ENCODE assay signal across 8 cellular contexts in genomic region chr5:126544087-126544740, GRCh38. TPM values are rescaled to one million over a fixed set of nuclear protein-coding genes. Genes with fewer than 3 reads are reported as not detected.
DNase-seq lines count a peak whose midpoint lies in the region; TF ChIP-seq lines count a peak whose summit lies in the region.

No MANE protein-coding gene starts in this region.

- POLR2A ChIA-PET in A673 (lab: Charles Lee; ENCODE audit: low non-redundant PET) = no interaction called here

- no peak overlapping the region for H3K4me3 ChIP-seq in A673 (ENCODE audit: low read depth, low read length, poor library complexity, severe bottlenecking)
- H3K4me3 ChIP-seq in GM06990 (replicated peaks; ENCODE audit: low read depth, low read length) = no peak overlapping the region
- H3K4me3 ChIP-seq in H7 (ENCODE audit: insufficient read depth, low read depth, low read length) = no peak overlapping the region
- no peak overlapping the region for H3K4me3 ChIP-seq in LNCaP clone FGC (ENCODE audit: low read depth, low read length)

- H3K27ac ChIP-seq in A673 (ENCODE audit: low read depth, low read length, poor library complexity, severe bottlenecking) = no peak overlapping the region

- no peaks in the 10 kb centered on the region for H3K4me1 ChIP-seq in A673 (ENCODE audit: insufficient read depth, low read length, poor library complexity, severe bottlenecking)

- DNase-seq in A673 (ENCODE audit: low spot score) (peak; percentile 68), GM06990 (ENCODE audit: extremely low read depth, insufficient read length) (no peak), H7 (peak; percentile 30), LNCaP clone FGC (ENCODE audit: low read depth) (peak; percentile 40), fibroblast of gingiva (ENCODE audit: low read depth) (peak; percentile 22), NCI-H526 treated with DMSO at 0.1 percent for 48 hours (lab: John Stamatoyannopoulos, UW) (no peak)
- DNase-seq in activated CD4-positive, alpha-beta T cell treated with anti-CD3 and anti-CD28 coated beads for 48 hours = peak; percentile 54
- DNase-seq in stimulated activated CD4-positive, alpha-beta T cell treated with anti-CD3 and anti-CD28 coated beads, Interleukin-4, amount 100 ng/mL, for 48 hours (ENCODE audit: low read depth in 2 of 2) = peak; percentile 3 to 9

- H3K27me3 ChIP-seq in A673 (replicated peaks; ENCODE audit: insufficient read depth, low read depth, low read length, poor library complexity) = no peaks in the 10 kb centered on the region
- H3K27me3 ChIP-seq in GM06990 (replicated peaks; ENCODE audit: control insufficient read depth, insufficient read depth, low read length) = no peaks in the 10 kb centered on the region
- no peaks in the 10 kb centered on the region for H3K27me3 ChIP-seq in H7 (ENCODE audit: control insufficient read depth, insufficient read depth, low read length)

- intact Hi-C loops in A673 (cut with micrococcal nuclease; ENCODE audit: unreplicated experiment) = loop anchor here (5.0 kb wide), 1 partner anchor 53 kb away; the partner anchor contains the start of gene ALDH7A1

- no peaks in the 10 kb centered on the region for H3K9me3 ChIP-seq in A673 (ENCODE audit: low read depth, low read length, poor library complexity, severe bottlenecking)

- BruUV-seq in A673 (replicated peaks; lab: Mats Ljungman, UMichigan) = no TSS peak

- peaks cover 22% of the 10 kb centered on the region for H3K36me3 ChIP-seq in A673 (ENCODE audit: insufficient read depth, low read length, poor library complexity, severe bottlenecking)
- no peaks in the 10 kb centered on the region for H3K36me3 ChIP-seq in GM06990 (ENCODE audit: control insufficient read depth, insufficient read depth, low read length)
- peaks cover 20% of the 10 kb centered on the region for H3K36me3 ChIP-seq in H7 (replicated peaks; ENCODE audit: control insufficient read depth, insufficient read depth, low read length)

- CTCF ChIA-PET in A673 (lab: Charles Lee) = interaction anchor here (0.5 to 1.4 kb wide), 3 partner anchors 22 to 202 kb away, joined by 3 to 4 read pairs (median 4); partner anchors contain the start of gene ALDH7A1

- TF ChIP-seq CTCF in A673 (conservative IDR thresholded peaks at IDR 0.05; ENCODE audit: low read depth, low read length) (peak; percentile 71), GM06990 (IDR thresholded peaks at IDR 0.05; ENCODE audit: insufficient read depth, low read length, poor library complexity, severe bottlenecking) (peak; percentile 84), LNCaP clone FGC (IDR thresholded peaks at IDR 0.05; ENCODE audit: control insufficient read depth, extremely low read depth, insufficient read depth) (peak; percentile 75)

RNA-seq across cellular contexts. Expression of gene ALDH7A1, which starts 50.8 kb away (rescaled TPM):
- 95.2 and 112 TPM in 2 replicates for total RNA-seq in A673 (2021)
- total RNA-seq in H7 (2014; rRNA removed; shearing (Covaris generic)) = 60.6 and 64.3 TPM in 2 replicates

RNA-seq across cellular contexts. Expression of gene PHAX, which starts 56.5 kb away (rescaled TPM):
- 71.3 and 73.1 TPM in 2 replicates for total RNA-seq in A673 (2021)
- 26.2 and 43.1 TPM in 2 replicates for total RNA-seq in H7 (2014; rRNA removed; shearing (Covaris generic))

Comparison
In these comparisons a context has a peak if more than half of its experiments do, and no peak if none do; other contexts are left out.
1. DNase-seq: peak in A673 (single experiment), H7 (single experiment), LNCaP clone FGC (single experiment), activated CD4-positive, alpha-beta T cell treated with anti-CD3 and anti-CD28 coated beads for 48 hours (single experiment), fibroblast of gingiva (single experiment) and stimulated activated CD4-positive, alpha-beta T cell treated with anti-CD3 and anti-CD28 coated beads, Interleukin-4, amount 100 ng/mL, for 48 hours (2 of 2); none in GM06990 (single experiment) and NCI-H526 treated with DMSO at 0.1 percent for 48 hours (single experiment).
2. Peak in every context shown above with its lines, with median percentiles within 50 percentile points of each other: CTCF ChIP-seq.